In genomic region chr20:50865114-50865513, GRCh38 we compare ENCODE assay signal across 2 cellular contexts.
TF ChIP-seq lines count a peak whose summit lies in the region.

No MANE protein-coding gene starts in this region.

TF ChIP-seq in HepG2, 621 proteins besides CTCF, POLR2A, EP300 and RAD21:
- TF ChIP-seq ZGPAT (CRISPR knock-in tag; IDR thresholded peaks at IDR 0.05) (no peak), CEBPG (CRISPR knock-in tag; IDR thresholded peaks at IDR 0.05) (no peak), GABPA (IDR thresholded peaks at IDR 0.05; ENCODE audit: low read depth, low read length) (0 out of 2 replicates have a peak, but pooled peaks have one; percentile 5), GABPA (CRISPR knock-in tag; IDR thresholded peaks at IDR 0.05; ENCODE audit: low read depth) (no peak)

TF ChIP-seq in IMR-90, 13 proteins besides CTCF, POLR2A, EP300 and RAD21:
- no peak for TF ChIP-seq CEBPB (IDR thresholded peaks at IDR 0.05; ENCODE audit: low read depth, low read length)
- no peak for TF ChIP-seq MAZ (IDR thresholded peaks at IDR 0.05; ENCODE audit: borderline replicate concordance, low read depth, low read length)
- TF ChIP-seq NFE2L2 (IDR thresholded peaks at IDR 0.05; ENCODE audit: low read depth, low read length), result no peak
- TF ChIP-seq ELK1 (IDR thresholded peaks at IDR 0.05; ENCODE audit: borderline replicate concordance, low read depth, low read length), result no peak
- no peak for TF ChIP-seq BHLHE40 (IDR thresholded peaks at IDR 0.05; ENCODE audit: low read depth, low read length)
- TF ChIP-seq MXI1 (IDR thresholded peaks at IDR 0.05; ENCODE audit: borderline replicate concordance, low read depth, low read length), result no peak
- no peak for TF ChIP-seq RFX5 (IDR thresholded peaks at IDR 0.05; ENCODE audit: low read depth, low read length)
- no peak for TF ChIP-seq USF2 (IDR thresholded peaks at IDR 0.05; ENCODE audit: low read depth, low read length)
- TF ChIP-seq SMC3 (IDR thresholded peaks at IDR 0.05; ENCODE audit: low read depth, low read length), result no peak
- TF ChIP-seq RCOR1 (IDR thresholded peaks at IDR 0.05; ENCODE audit: insufficient replicate concordance, low read length), result no peak
TF ChIP-seq in IMR-90: peak in this region for 0.
